ENCODE assay signal across 20 cellular contexts in the genomic region with DNA sequence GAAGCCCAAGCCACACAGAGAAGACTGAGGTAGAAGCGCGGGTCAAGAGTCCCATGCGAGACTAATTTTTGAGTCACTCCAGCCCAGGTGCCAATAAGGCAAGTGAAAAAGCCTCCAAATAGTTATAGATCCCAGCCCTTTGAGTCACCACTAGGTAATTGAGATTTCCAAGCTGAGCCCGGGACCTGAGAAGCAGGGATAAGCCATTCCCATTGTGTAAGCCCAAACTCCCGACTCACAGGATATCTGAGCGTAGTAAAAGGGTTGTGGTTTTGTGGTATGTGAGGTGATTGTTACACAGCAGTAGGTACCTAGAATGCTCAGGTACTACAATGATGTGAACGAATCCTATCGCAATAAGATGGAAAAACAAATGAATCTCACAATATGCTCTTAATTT.
"Had no signal": no experiment of that assay in that cellular context is flagged by ENCODE, and none has a peak within 500 bp of the region (broad histone marks: within the 10 kb centered on the region; RNA-seq: fewer than 3 reads in every experiment).

No MANE protein-coding gene starts in this region.

- H3K27me3 ChIP-seq: cardiac muscle cell, MG63 had no signal

- H3K9me3 ChIP-seq: MG63 had no signal

- H3K27ac ChIP-seq: cardiac muscle cell had no signal

- H3K36me3 ChIP-seq: cardiac muscle cell, MG63 had no signal

- H3K4me3 ChIP-seq: cardiac muscle cell, MG63 had no signal

- ATAC-seq: activated T-helper 17 cell treated with anti-CD3 and anti-CD28 coated beads, Interleukin-2, amount 50 U/mL, for 72 hours; T-helper 17 cell had no signal

- DNase-seq: activated CD4-positive, alpha-beta memory T cell treated with anti-CD3 and anti-CD28 coated beads, Interleukin-2, amount 10 ng/mL, durations not matched to agents 7 days and 5 days; activated CD4-positive, alpha-beta T cell treated with anti-CD3 and anti-CD28 coated beads, Interleukin-2, amount 10 ng/mL, durations not matched to agents 7 days and 5 days; activated CD4-positive, CD25-positive, alpha-beta regulatory T cell; activated gamma-delta T cell; activated naive CD4-positive, alpha-beta T cell treated with anti-CD3 and anti-CD28 coated beads for 36 hours; activated T-cell treated with anti-CD3 and anti-CD28 coated beads for 4 hours; activated T-cell treated with anti-CD3 and anti-CD28 coated beads, Interleukin-2, amount 50 U/mL, for 48 hours; amygdala; MG63; NCI-H1105; NCI-H1436 treated with DMSO at 0.1 percent for 48 hours; NCI-H187; NCI-H2081; NCI-H446; NCI-H524; SIG-M5; T-helper 17 cell; T-helper 9 cell had no signal
